ENCODE assay signal across 19 cellular contexts in genomic region chr2:20913460-20913859, GRCh38.
A peak's percentile ranks its signal among the peaks of the same experiment; 100 is the strongest.
DNase-seq lines count a peak whose midpoint lies in the region; ATAC-seq and TF ChIP-seq lines count a peak whose summit lies in the region.
"Had no signal": no experiment of that assay in that cellular context is flagged by ENCODE, and none has a peak within 500 bp of the region (broad histone marks: within the 10 kb centered on the region; RNA-seq: fewer than 3 reads in every experiment).

No MANE protein-coding gene starts in this region.

- H3K36me3 Mint-ChIP-seq in MCF 10A (ENCODE audit: insufficient read depth, unreplicated experiment), result no peaks in the 10 kb centered on the region
- H3K36me3 Mint-ChIP-seq in stimulated activated effector memory CD8-positive, alpha-beta T cell treated with anti-CD3 and anti-CD28 coated beads, Interleukin-12 subunit alpha, Interleukin-12 subunit beta, amount 100 ng/mL, for 72 hours, result no peaks in the 10 kb centered on the region
- H3K36me3 Mint-ChIP-seq: CD4-positive, CD25-positive, alpha-beta regulatory T cell; CD8-positive, alpha-beta T cell had no signal

- TF ChIP-seq CTCF in breast epithelium (IDR thresholded peaks at IDR 0.05) (no peak), MCF 10A (IDR thresholded peaks at IDR 0.05; ENCODE audit: unreplicated experiment) (no peak)

- POLR2A ChIA-PET in MCF 10A (lab: Yijun Ruan, JAX), result interaction anchor here (0.6 kb wide), 1 partner anchor 452 kb away, joined by 4 read pairs; no protein-coding TSS in a partner anchor

- H3K36me3 ChIP-seq in breast epithelium (no peaks in the 10 kb centered on the region), Karpas-422 (ENCODE audit: insufficient read depth, low read length) (no peaks in the 10 kb centered on the region)
- H3K36me3 ChIP-seq: BLaER1 had no signal

- no peak for TF ChIP-seq POLR2A in breast epithelium (IDR thresholded peaks at IDR 0.05)

- no peak overlapping the region for H3K27ac Mint-ChIP-seq in MCF 10A (ENCODE audit: low read depth, unreplicated experiment)
- H3K27ac Mint-ChIP-seq in stimulated activated effector memory CD8-positive, alpha-beta T cell treated with anti-CD3 and anti-CD28 coated beads, Interleukin-12 subunit alpha, Interleukin-12 subunit beta, amount 100 ng/mL, for 72 hours, result no peak overlapping the region
- H3K27ac Mint-ChIP-seq: B cell; CD8-positive, alpha-beta T cell; GM23338; H9 had no signal

- H3K4me1 Mint-ChIP-seq in MCF 10A (ENCODE audit: insufficient read depth, unreplicated experiment), result peaks cover 33% of the 10 kb centered on the region
- peaks cover 7% of the 10 kb centered on the region for H3K4me1 Mint-ChIP-seq in stimulated activated effector memory CD8-positive, alpha-beta T cell treated with anti-CD3 and anti-CD28 coated beads, Interleukin-12 subunit alpha, Interleukin-12 subunit beta, amount 100 ng/mL, for 72 hours
- H3K4me1 Mint-ChIP-seq: B cell had no signal

- no peaks in the 10 kb centered on the region for H3K9me3 ChIP-seq in breast epithelium
- H3K9me3 ChIP-seq in Karpas-422 (ENCODE audit: low read length), result no peaks in the 10 kb centered on the region
- H3K9me3 ChIP-seq: BLaER1, Caco-2 had no signal

- no peak for DNase-seq in breast epithelium (ENCODE audit: low spot score in 2 of 2)
- no peak for DNase-seq in MCF 10A (ENCODE audit: unreplicated experiment)
- peak; percentile 41 for DNase-seq in mesenteric fat pad (ENCODE audit: low spot score)
- DNase-seq in stimulated activated effector memory CD8-positive, alpha-beta T cell treated with anti-CD3 and anti-CD28 coated beads, Interleukin-12 subunit alpha, Interleukin-12 subunit beta, amount 100 ng/mL, for 72 hours (ENCODE audit: low spot score in 2 of 2), result no peak
- no peak for DNase-seq in GM03348 (ENCODE audit: low spot score)
- DNase-seq in activated CD4-positive, CD25-positive, alpha-beta regulatory T cell treated with anti-CD3 and anti-CD28 coated beads, Interleukin-2, amount 50 U/mL, for 72 hours, result no peak
- no peak for DNase-seq in Karpas-422
- DNase-seq: Caco-2; CD4-positive, CD25-positive, alpha-beta regulatory T cell; CD8-positive, alpha-beta T cell; DMS153; DND-41; H9 had no signal

- peaks cover 25% of the 10 kb centered on the region for H3K27me3 Mint-ChIP-seq in MCF 10A (ENCODE audit: insufficient read depth, unreplicated experiment)

- BruUV-seq in MCF 10A (replicated peaks; lab: Mats Ljungman, UMichigan), result no TSS peak

- intact Hi-C loops in breast epithelium (cut with DNase I; ENCODE audit: low total_unique reads) (no loop called here), MCF 10A (cut with micrococcal nuclease) (no loop called here)

- no peaks in the 10 kb centered on the region for H3K4me1 ChIP-seq in breast epithelium
- H3K4me1 ChIP-seq in Karpas-422 (ENCODE audit: low read length), result no peaks in the 10 kb centered on the region
- H3K4me1 ChIP-seq: BLaER1, Caco-2 had no signal

- H3K4me3 Mint-ChIP-seq in MCF 10A (ENCODE audit: unreplicated experiment), result no peak overlapping the region
- no peak overlapping the region for H3K4me3 Mint-ChIP-seq in stimulated activated effector memory CD8-positive, alpha-beta T cell treated with anti-CD3 and anti-CD28 coated beads, Interleukin-12 subunit alpha, Interleukin-12 subunit beta, amount 100 ng/mL, for 72 hours
- H3K4me3 Mint-ChIP-seq: B cell; CD4-positive, CD25-positive, alpha-beta regulatory T cell; CD8-positive, alpha-beta T cell; GM23338; H9 had no signal

- H2AFZ ChIP-seq in Karpas-422 (ENCODE audit: low read length), result no peak overlapping the region
- H2AFZ ChIP-seq: GM23338 had no signal

- H3K9me2 ChIP-seq in Karpas-422 (replicated peaks; ENCODE audit: insufficient read depth, low read length), result no peaks in the 10 kb centered on the region

- H3K79me2 ChIP-seq in Karpas-422 (ENCODE audit: low read length), result no peaks in the 10 kb centered on the region

- H3K27ac ChIP-seq in breast epithelium (peak overlapping the region; percentile 38 to 54), Karpas-422 (ENCODE audit: low read length) (no peak overlapping the region)
- H3K27ac ChIP-seq: 22Rv1, BLaER1, C4-2B had no signal

- peak; percentile 8 for ATAC-seq in stimulated activated effector memory CD8-positive, alpha-beta T cell treated with anti-CD3 and anti-CD28 coated beads, Interleukin-12 subunit alpha, Interleukin-12 subunit beta, amount 100 ng/mL, for 72 hours
- ATAC-seq: CD8-positive, alpha-beta T cell; GM23338; HCT116 had no signal

- H3K4me3 ChIP-seq in breast epithelium, result no peak overlapping the region
- H3K4me3 ChIP-seq in Karpas-422 (ENCODE audit: low read length), result no peak overlapping the region
- H3K4me3 ChIP-seq: BLaER1, GM23338 had no signal

- peaks cover 6% of the 10 kb centered on the region for H3K9me3 Mint-ChIP-seq in MCF 10A (ENCODE audit: unreplicated experiment)
- no peaks in the 10 kb centered on the region for H3K9me3 Mint-ChIP-seq in stimulated activated effector memory CD8-positive, alpha-beta T cell treated with anti-CD3 and anti-CD28 coated beads, Interleukin-12 subunit alpha, Interleukin-12 subunit beta, amount 100 ng/mL, for 72 hours

- no peaks in the 10 kb centered on the region for H4K20me1 ChIP-seq in Karpas-422 (ENCODE audit: insufficient read depth, low read depth, low read length)
- H4K20me1 ChIP-seq: BLaER1 had no signal

- H3K27me3 ChIP-seq in breast epithelium (peaks cover 0 to 13% of the 10 kb centered on the region in 2 donors), Karpas-422 (ENCODE audit: low read length) (no peaks in the 10 kb centered on the region)
- H3K27me3 ChIP-seq: BLaER1 had no signal

- H3K4me2 ChIP-seq in Karpas-422 (ENCODE audit: low read depth, low read length, poor library complexity, severe bottlenecking), result no peak overlapping the region
- H3K4me2 ChIP-seq: BLaER1, GM23338 had no signal

- CTCF ChIA-PET in MCF 10A (lab: Yijun Ruan, JAX), result interaction anchor here (0.6 to 1.7 kb wide), 5 partner anchors 111 to 518 kb away, joined by 3 to 7 read pairs (median 3); no protein-coding TSS in a partner anchor

- no peak overlapping the region for H3K9ac ChIP-seq in Karpas-422 (ENCODE audit: low read length)
- H3K9ac ChIP-seq: BLaER1 had no signal
